Comparison of ENCODE assay signal across 11 cellular contexts in the genomic region with DNA sequence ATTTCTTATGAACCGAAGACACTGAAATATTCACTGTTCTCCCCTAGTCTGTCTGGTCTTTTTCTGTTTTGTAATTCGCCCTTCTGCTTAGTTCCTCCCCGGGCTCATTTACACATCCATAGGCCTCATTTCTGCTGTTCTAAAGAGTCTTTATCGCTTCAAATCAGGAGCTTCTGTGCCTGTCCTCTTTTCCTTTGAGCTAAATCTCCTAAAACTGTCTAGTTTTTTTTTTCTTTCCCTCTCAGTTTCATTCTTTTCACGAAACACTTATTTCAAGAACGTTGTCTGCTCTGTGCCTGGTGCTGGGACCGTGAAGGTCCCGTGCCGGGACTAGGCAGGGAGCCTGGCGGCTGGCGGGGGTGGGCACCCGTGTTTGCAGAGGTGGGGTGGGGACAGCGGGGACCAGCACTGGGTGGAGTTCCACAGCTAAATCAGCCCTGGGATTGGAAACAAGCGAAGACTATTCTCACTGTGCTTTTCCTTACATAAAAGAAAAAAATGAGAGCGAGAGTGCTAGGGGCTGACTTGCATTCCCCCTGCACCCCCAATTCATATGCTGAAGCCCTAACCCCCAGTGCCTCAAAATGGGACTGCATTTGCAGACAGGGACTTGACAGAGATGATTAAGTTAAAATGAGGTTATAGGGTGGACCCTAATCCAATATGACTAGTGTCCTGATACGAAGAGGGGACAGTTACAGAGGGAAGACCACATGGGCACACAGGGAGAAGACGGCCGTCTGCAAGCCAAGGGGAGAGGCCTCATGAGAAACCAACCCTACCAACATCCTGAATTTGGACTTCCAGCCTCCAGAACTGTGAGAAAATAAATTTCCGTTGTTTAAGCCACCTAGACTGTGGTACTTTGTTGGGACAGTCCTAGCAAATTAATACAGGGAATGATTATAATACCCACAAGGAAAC. TPM values are rescaled to one million over a fixed set of nuclear protein-coding genes. Genes with fewer than 3 reads are reported as not detected.
DNase-seq lines count a peak whose midpoint lies in the region; ATAC-seq and TF ChIP-seq lines count a peak whose summit lies in the region.
"Had no signal": no experiment of that assay in that cellular context is flagged by ENCODE, and none has a peak within 500 bp of the region (broad histone marks: within the 10 kb centered on the region; RNA-seq: fewer than 3 reads in every experiment).

No MANE protein-coding gene starts in this region.

- CTCF ChIA-PET in AG04450 (lab: Charles Lee): interaction anchor here (0.6 to 3.3 kb wide), 7 partner anchors 60 to 1220 kb away, joined by 3 to 20 read pairs (median 4); no protein-coding TSS in a partner anchor

- peaks cover 2% of the 10 kb centered on the region for H3K27me3 ChIP-seq in AG04450 (ENCODE audit: control insufficient read depth, insufficient read depth, low read length)
- H3K27me3 ChIP-seq in HUES48 (ENCODE audit: control insufficient read depth, insufficient read depth, low read length): no peaks in the 10 kb centered on the region
- no peaks in the 10 kb centered on the region for H3K27me3 ChIP-seq in endocrine pancreas (ENCODE audit: control insufficient read depth, insufficient read depth, low read length)
- H3K27me3 ChIP-seq: pancreas had no signal

- no peak for TF ChIP-seq CTCF in AG04450 (IDR thresholded peaks at IDR 0.05; ENCODE audit: low read depth, low read length)

- H3K4me3 Mint-ChIP-seq in naive thymus-derived CD8-positive, alpha-beta T cell: peak overlapping the region; percentile 51 to 96 (median 88)

- H3K27ac ChIP-seq in AG04450 (ENCODE audit: low read depth, low read length) (no peak overlapping the region), HUES48 (ENCODE audit: low read depth, low read length) (peak overlapping the region; percentile 95)

- peaks cover 0 to 4% (median 0%) of the 10 kb centered on the region in 5 donors for H3K27me3 Mint-ChIP-seq in naive thymus-derived CD8-positive, alpha-beta T cell

- no peaks in the 10 kb centered on the region for H3K36me3 Mint-ChIP-seq in naive thymus-derived CD8-positive, alpha-beta T cell

- H3K27ac Mint-ChIP-seq in naive thymus-derived CD8-positive, alpha-beta T cell: peak overlapping the region in 9 of 10 donors; percentile 1 to 94 (median 53)

- no peaks in the 10 kb centered on the region for H3K9me3 ChIP-seq in AG04450 (ENCODE audit: control insufficient read depth, insufficient read depth, low read length)
- no peaks in the 10 kb centered on the region for H3K9me3 ChIP-seq in HUES48 (ENCODE audit: control insufficient read depth, insufficient read depth, low read length)
- H3K9me3 ChIP-seq in endocrine pancreas (ENCODE audit: control insufficient read depth, low read length): no peaks in the 10 kb centered on the region
- H3K9me3 ChIP-seq: pancreas had no signal

- H3K4me1 Mint-ChIP-seq in naive thymus-derived CD8-positive, alpha-beta T cell: peaks cover 7 to 31% (median 22%) of the 10 kb centered on the region in 4 donors

- H3K9ac ChIP-seq in HUES48 (ENCODE audit: low read depth, low read length) (0 out of 2 replicates have a peak overlapping the region, but pooled peaks have one; percentile 32), endocrine pancreas (ENCODE audit: control insufficient read depth, insufficient read depth, low read length) (no peak overlapping the region)

- H3K4me3 ChIP-seq in AG04450 (ENCODE audit: low read depth, low read length): 0 out of 2 replicates have a peak overlapping the region, but pooled peaks have one; percentile 14
- H3K4me3 ChIP-seq in HUES48 (ENCODE audit: low read depth, low read length): peak overlapping the region; percentile 95
- H3K4me3 ChIP-seq in endocrine pancreas (ENCODE audit: control insufficient read depth, insufficient read depth, low read length): peak overlapping the region; percentile 49

- no peaks in the 10 kb centered on the region for H3K9me3 Mint-ChIP-seq in naive thymus-derived CD8-positive, alpha-beta T cell

- H3K4me1 ChIP-seq in HUES48 (ENCODE audit: control insufficient read depth, insufficient read depth, low read length) (peaks cover 13% of the 10 kb centered on the region; the same call in 1 of the 2 replicates), endocrine pancreas (ENCODE audit: control insufficient read depth, insufficient read depth, low read length) (no peaks in the 10 kb centered on the region)
- H3K4me1 ChIP-seq: pancreas had no signal

- no peak for DNase-seq in AG04450 (ENCODE audit: low read depth, low spot score)
- no peak for DNase-seq in naive thymus-derived CD8-positive, alpha-beta T cell
- DNase-seq in glomerular visceral epithelial cell (ENCODE audit: extremely low spot score): no peak
- DNase-seq in NCI-H1092 (lab: John Stamatoyannopoulos, UW): no peak
- DNase-seq: DMS153, NCI-H1105 treated with DMSO at 0.1 percent for 48 hours, pancreas had no signal

- H3K36me3 ChIP-seq in HUES48 (ENCODE audit: control insufficient read depth, insufficient read depth, low read length) (no peaks in the 10 kb centered on the region), endocrine pancreas (ENCODE audit: control insufficient read depth, insufficient read depth, low read length) (no peaks in the 10 kb centered on the region)
- H3K36me3 ChIP-seq: pancreas had no signal

- POLR2A ChIA-PET in AG04450 (lab: Yijun Ruan, JAX): interaction anchor here (0.7 to 1.2 kb wide), 2 partner anchors 1266 to 1959 kb away, joined by 3 to 5 read pairs; a partner anchor contains a TSS
- POLR2A ChIA-PET in naive thymus-derived CD8-positive, alpha-beta T cell (lab: Charles Lee): interaction anchor here (0.6 to 2.7 kb wide), 5 partner anchors 11 to 35 kb away, joined by 3 to 22 read pairs (median 4); no protein-coding TSS in a partner anchor

- no peak for ATAC-seq in naive thymus-derived CD8-positive, alpha-beta T cell
- ATAC-seq in GM18498 (IDR thresholded peaks at IDR 0.05; ENCODE audit: unreplicated experiment) (no peak), HG02870 (IDR thresholded peaks at IDR 0.05; ENCODE audit: unreplicated experiment) (no peak)

RNA-seq across cellular contexts. Expression of a gene that starts 1.4 kb away (rescaled TPM):
- polyA plus RNA-seq in AG04450 (2011; rRNA removed): 5.2 and 6.1 TPM in 2 replicates
- polyA minus RNA-seq in AG04450 (2011; rRNA and poly(A)+ RNA removed): 2.9 and 3.5 TPM in 2 replicates
- total RNA-seq in naive thymus-derived CD8-positive, alpha-beta T cell: 10 to 100 TPM in 1 of 2 experiments, 1 to 10 TPM in 1; 8.9 to 13.8 TPM
- 10 to 100 TPM in 2 of 3 donors, 1 to 10 TPM in 1; 8.8 to 19.0 (median 11.5) TPM for polyA plus RNA-seq in naive thymus-derived CD8-positive, alpha-beta T cell

RNA-seq across cellular contexts. Expression of a gene that starts 33.8 kb away (rescaled TPM):
- polyA plus RNA-seq in AG04450 (2011; rRNA removed): 11.8 and 15.1 TPM in 2 replicates
- polyA minus RNA-seq in AG04450 (2011; rRNA and poly(A)+ RNA removed): 5.4 and 6.6 TPM in 2 replicates
- 10 to 100 TPM; 76.7 to 80.2 TPM for total RNA-seq in naive thymus-derived CD8-positive, alpha-beta T cell
- 10 to 100 TPM; 69.4 to 91.5 (median 74.2) TPM for polyA plus RNA-seq in naive thymus-derived CD8-positive, alpha-beta T cell

RNA-seq across cellular contexts. Expression of a gene that starts 33.9 kb away (rescaled TPM):
- 25.1 and 28.5 TPM in 2 replicates for polyA plus RNA-seq in AG04450 (2011; rRNA removed)
- 8.5 and 13.6 TPM in 2 replicates for polyA minus RNA-seq in AG04450 (2011; rRNA and poly(A)+ RNA removed)
- total RNA-seq in naive thymus-derived CD8-positive, alpha-beta T cell: 10 to 100 TPM; 31.7 to 38.7 TPM
- 10 to 100 TPM; 15.7 to 17.5 (median 15.9) TPM for polyA plus RNA-seq in naive thymus-derived CD8-positive, alpha-beta T cell

Comparison
In these comparisons a context has a peak if more than half of its experiments do, and no peak if none do; other contexts are left out.
1. H3K4me3 ChIP-seq: peak in every context shown above with its lines; median percentile 95 in HUES48; 49 in endocrine pancreas; 14 in AG04450.